In genomic region chr5:93574041-93574938, GRCh38 we compare ENCODE assay signal across 20 cellular contexts. TPM values are rescaled to one million over a fixed set of nuclear protein-coding genes. Genes with fewer than 3 reads are reported as not detected.
DNase-seq lines count a peak whose midpoint lies in the region; ATAC-seq and TF ChIP-seq lines count a peak whose summit lies in the region.
"Had no signal": no experiment of that assay in that cellular context is flagged by ENCODE, and none has a peak within 500 bp of the region (broad histone marks: within the 10 kb centered on the region; RNA-seq: fewer than 3 reads in every experiment).

No MANE protein-coding gene starts in this region.

- intact Hi-C loops in vagina (cut with DNase I) (loop anchor here (10.0 kb wide), 1 partner anchor 231 kb away; no protein-coding TSS in a partner anchor), right lobe of liver (cut with DNase I) (no loop called here)

- no peak for ATAC-seq in activated T-cell treated with anti-CD3 and anti-CD28 coated beads, Interleukin-2, amount 50 U/mL, for 72 hours (replicated peaks in 1 of 2)
- ATAC-seq in activated T-cell treated with anti-CD3 and anti-CD28 coated beads, Interleukin-2, amount 50 U/mL, for 4 hours, result no peak
- ATAC-seq in GM19463 (IDR thresholded peaks at IDR 0.05; ENCODE audit: unreplicated experiment) (no peak), right lobe of liver (no peak)
- ATAC-seq: activated T-helper 17 cell treated with anti-CD3 and anti-CD28 coated beads, Interleukin-2, amount 50 U/mL, for 72 hours; stimulated activated effector memory CD8-positive, alpha-beta T cell treated with anti-CD3 and anti-CD28 coated beads, Interleukin-12 subunit alpha, Interleukin-12 subunit beta, amount 100 ng/mL, for 72 hours had no signal

- H3K27me3 ChIP-seq in vagina (no peaks in the 10 kb centered on the region), right lobe of liver (peaks cover 0 to 22% of the 10 kb centered on the region in 2 donors)
- H3K27me3 ChIP-seq: ovary had no signal

- no peak for DNase-seq in activated T-cell treated with anti-CD3 and anti-CD28 coated beads, Interleukin-2, amount 50 U/mL, for 72 hours
- no peak for DNase-seq in activated T-cell treated with anti-CD3 and anti-CD28 coated beads, Interleukin-2, amount 50 U/mL, for 4 hours
- DNase-seq in endothelial cell (ENCODE audit: low spot score) (no peak), nephron progenitor cell (no peak), vagina (ENCODE audit: extremely low spot score in 2 of 2) (no peak), right lobe of liver (no peak), Ammon's horn (ENCODE audit: low spot score) (no peak)
- DNase-seq: activated CD4-positive, alpha-beta T cell treated with anti-CD3 and anti-CD28 coated beads, Interleukin-2, amount 50 U/mL, for 48 hours; DMS53; islet precursor cell; midbrain; NCI-H2171; ovary; trophoblast cell had no signal

- H3K4me1 Mint-ChIP-seq in activated T-cell treated with anti-CD3 and anti-CD28 coated beads, Interleukin-2, amount 50 U/mL, for 72 hours (ENCODE audit: low read depth), result peaks cover 24% of the 10 kb centered on the region
- H3K4me1 Mint-ChIP-seq in activated T-cell treated with anti-CD3 and anti-CD28 coated beads, Interleukin-2, amount 50 U/mL, for 4 hours (ENCODE audit: low read depth), result peaks cover 11% of the 10 kb centered on the region
- H3K4me1 Mint-ChIP-seq in endothelial cell (ENCODE audit: unreplicated experiment) (peaks cover 41% of the 10 kb centered on the region), nephron progenitor cell (peaks cover 92% of the 10 kb centered on the region)
- H3K4me1 Mint-ChIP-seq: activated T-helper 17 cell treated with anti-CD3 and anti-CD28 coated beads, Interleukin-2, amount 50 U/mL, for 72 hours had no signal

- peaks cover 90% of the 10 kb centered on the region for H3K27me3 Mint-ChIP-seq in activated T-cell treated with anti-CD3 and anti-CD28 coated beads, Interleukin-2, amount 50 U/mL, for 72 hours (ENCODE audit: low read depth)
- H3K27me3 Mint-ChIP-seq in activated T-cell treated with anti-CD3 and anti-CD28 coated beads, Interleukin-2, amount 50 U/mL, for 4 hours (ENCODE audit: low read depth), result peaks cover 87% of the 10 kb centered on the region
- H3K27me3 Mint-ChIP-seq in endothelial cell (ENCODE audit: unreplicated experiment), result peaks cover 27% of the 10 kb centered on the region
- peaks cover 62% of the 10 kb centered on the region for H3K27me3 Mint-ChIP-seq in nephron progenitor cell (ENCODE audit: low read depth, poor library complexity)

- TF ChIP-seq CTCF in endothelial cell (IDR thresholded peaks at IDR 0.05; ENCODE audit: unreplicated experiment), result no peak
- no peak for TF ChIP-seq CTCF in nephron progenitor cell (IDR thresholded peaks at IDR 0.05)
- no peak for TF ChIP-seq CTCF in vagina (IDR thresholded peaks at IDR 0.05)
- TF ChIP-seq CTCF in right lobe of liver (IDR thresholded peaks at IDR 0.05), result no peak

- H3K4me1 ChIP-seq in vagina (peaks cover 20% of the 10 kb centered on the region), right lobe of liver (peaks cover 0 to 10% (median 0%) of the 10 kb centered on the region in 4 donors)

- 43% methylated on average over 18 of the region's 18 CpGs for WGBS in right lobe of liver (ENCODE audit: insufficient coverage, low coverage, low lambda C conversion rate, missing lambda C conversion rate)

- H3K36me3 ChIP-seq in vagina, result no peaks in the 10 kb centered on the region
- H3K36me3 ChIP-seq in right lobe of liver, result no peaks in the 10 kb centered on the region
- H3K36me3 ChIP-seq: ovary had no signal

- peak overlapping the region; percentile 97 for H3K27ac Mint-ChIP-seq in activated T-cell treated with anti-CD3 and anti-CD28 coated beads, Interleukin-2, amount 50 U/mL, for 72 hours
- H3K27ac Mint-ChIP-seq in endothelial cell (ENCODE audit: unreplicated experiment), result peak overlapping the region; percentile 57
- peak overlapping the region; percentile 60 for H3K27ac Mint-ChIP-seq in nephron progenitor cell
- H3K27ac Mint-ChIP-seq: activated T-helper 17 cell treated with anti-CD3 and anti-CD28 coated beads, Interleukin-2, amount 50 U/mL, for 72 hours; CD14-positive monocyte; stimulated activated effector memory CD8-positive, alpha-beta T cell treated with anti-CD3 and anti-CD28 coated beads, Interleukin-12 subunit alpha, Interleukin-12 subunit beta, amount 100 ng/mL, for 72 hours had no signal

- H3K27ac ChIP-seq in vagina (peak overlapping the region; percentile 37), right lobe of liver (no peak overlapping the region)
- H3K27ac ChIP-seq: epithelial cell of prostate, HL-60 had no signal

- H3K4me3 Mint-ChIP-seq in activated T-cell treated with anti-CD3 and anti-CD28 coated beads, Interleukin-2, amount 50 U/mL, for 72 hours, result no peak overlapping the region
- H3K4me3 Mint-ChIP-seq in activated T-cell treated with anti-CD3 and anti-CD28 coated beads, Interleukin-2, amount 50 U/mL, for 4 hours, result no peak overlapping the region
- H3K4me3 Mint-ChIP-seq in endothelial cell (ENCODE audit: unreplicated experiment) (no peak overlapping the region), nephron progenitor cell (peak overlapping the region; percentile 77)
- H3K4me3 Mint-ChIP-seq: activated T-helper 17 cell treated with anti-CD3 and anti-CD28 coated beads, Interleukin-2, amount 50 U/mL, for 72 hours; stimulated activated effector memory CD8-positive, alpha-beta T cell treated with anti-CD3 and anti-CD28 coated beads, Interleukin-12 subunit alpha, Interleukin-12 subunit beta, amount 100 ng/mL, for 72 hours had no signal

- H3K9me3 ChIP-seq in vagina (no peaks in the 10 kb centered on the region), right lobe of liver (no peaks in the 10 kb centered on the region)
- H3K9me3 ChIP-seq: ovary had no signal

- H3K4me3 ChIP-seq in vagina, result no peak overlapping the region
- no peak overlapping the region for H3K4me3 ChIP-seq in right lobe of liver

- TF ChIP-seq POLR2A in vagina (IDR thresholded peaks at IDR 0.05) (no peak), right lobe of liver (IDR thresholded peaks at IDR 0.05) (no peak)

- no peaks in the 10 kb centered on the region for H3K9me3 Mint-ChIP-seq in activated T-cell treated with anti-CD3 and anti-CD28 coated beads, Interleukin-2, amount 50 U/mL, for 72 hours
- no peaks in the 10 kb centered on the region for H3K9me3 Mint-ChIP-seq in activated T-cell treated with anti-CD3 and anti-CD28 coated beads, Interleukin-2, amount 50 U/mL, for 4 hours
- H3K9me3 Mint-ChIP-seq in endothelial cell (ENCODE audit: unreplicated experiment) (no peaks in the 10 kb centered on the region), nephron progenitor cell (no peaks in the 10 kb centered on the region)
- H3K9me3 Mint-ChIP-seq: activated T-helper 17 cell treated with anti-CD3 and anti-CD28 coated beads, Interleukin-2, amount 50 U/mL, for 72 hours; stimulated activated effector memory CD8-positive, alpha-beta T cell treated with anti-CD3 and anti-CD28 coated beads, Interleukin-12 subunit alpha, Interleukin-12 subunit beta, amount 100 ng/mL, for 72 hours had no signal

- no peaks in the 10 kb centered on the region for H3K36me3 Mint-ChIP-seq in activated T-cell treated with anti-CD3 and anti-CD28 coated beads, Interleukin-2, amount 50 U/mL, for 72 hours (ENCODE audit: insufficient read depth in 2 of 2)
- H3K36me3 Mint-ChIP-seq in activated T-cell treated with anti-CD3 and anti-CD28 coated beads, Interleukin-2, amount 50 U/mL, for 4 hours (ENCODE audit: insufficient read depth), result peaks cover 1% of the 10 kb centered on the region
- H3K36me3 Mint-ChIP-seq in endothelial cell (ENCODE audit: low read depth, unreplicated experiment), result peaks cover 3% of the 10 kb centered on the region
- H3K36me3 Mint-ChIP-seq in nephron progenitor cell (ENCODE audit: low read depth), result peaks cover 1% of the 10 kb centered on the region

RNA-seq across cellular contexts. Expression of gene NR2F1-AS1, which starts 6.7 kb away (rescaled TPM):
- total RNA-seq in activated T-cell treated with anti-CD3 and anti-CD28 coated beads, Interleukin-2, amount 50 U/mL, for 72 hours, result under 1 TPM; 0.41 to 0.93 TPM
- total RNA-seq in activated T-cell treated with anti-CD3 and anti-CD28 coated beads, Interleukin-2, amount 50 U/mL, for 4 hours, result not detected
- total RNA-seq in endothelial cell (ENCODE audit: unreplicated experiment), result 6.4 TPM
- total RNA-seq in vagina, result 22.3 TPM
- 1 to 10 TPM; 1.2 to 3.8 (median 2.3) TPM for total RNA-seq in right lobe of liver
- total RNA-seq: activated T-helper 17 cell treated with anti-CD3 and anti-CD28 coated beads, Interleukin-2, amount 50 U/mL, for 72 hours had no signal

RNA-seq across cellular contexts. Expression of gene NR2F1, which starts 8.7 kb away (rescaled TPM):
- total RNA-seq in activated T-cell treated with anti-CD3 and anti-CD28 coated beads, Interleukin-2, amount 50 U/mL, for 72 hours, result not detected
- under 1 TPM; 0.08 to 0.21 (median 0.10) TPM for total RNA-seq in activated T-cell treated with anti-CD3 and anti-CD28 coated beads, Interleukin-2, amount 50 U/mL, for 4 hours
- total RNA-seq in endothelial cell (ENCODE audit: unreplicated experiment) (2.1 TPM), vagina (97.2 TPM), right lobe of liver (10 to 100 TPM in 2 of 6 experiments, 1 to 10 TPM in 4; 5.3 to 12.1 (median 9.4) TPM)
- total RNA-seq: activated T-helper 17 cell treated with anti-CD3 and anti-CD28 coated beads, Interleukin-2, amount 50 U/mL, for 72 hours had no signal
